Comparison of ENCODE assay signal across 8 cellular contexts in genomic region chr12:57738661-57739237, GRCh38. TPM values are rescaled to one million over a fixed set of nuclear protein-coding genes. Genes with fewer than 3 reads are reported as not detected.
A peak's percentile ranks its signal among the peaks of the same experiment; 100 is the strongest.
DNase-seq lines count a peak whose midpoint lies in the region; ATAC-seq and TF ChIP-seq lines count a peak whose summit lies in the region.

TSS of gene AGAP2 (minus strand) at chr12:57738742. CDS start at chr12:57738246, 496 bp downstream.

- H3K9me2 ChIP-seq in SK-N-SH: no peaks in the 10 kb centered on the region

- DNase-seq in NCI-H2081 (lab: John Stamatoyannopoulos, UW) (peak; percentile 25 to 47), NCI-H2081 treated with DMSO at 0.1 percent for 48 hours (lab: John Stamatoyannopoulos, UW) (no peak), SK-N-SH (peak; percentile 91), left lobe of liver (ENCODE audit: low spot score) (no peak), RWPE1 (ENCODE audit: low spot score) (no peak)

- POLR2A ChIA-PET in SK-N-SH (lab: Yijun Ruan, JAX) (no interaction called here), RWPE1 (lab: Yijun Ruan, JAX; ENCODE audit: low non-redundant PET) (no interaction called here)

- TF ChIP-seq EP300 in SK-N-SH (IDR thresholded peaks at IDR 0.05; ENCODE audit: borderline replicate concordance in 1 of 2, low read depth in 1 of 2, low read length in 1 of 2) (no peak), gastroesophageal sphincter (IDR thresholded peaks at IDR 0.05) (no peak)

- H4K20me1 ChIP-seq in SK-N-SH (ENCODE audit: insufficient read depth): no peaks in the 10 kb centered on the region

- H3K9ac ChIP-seq in SK-N-SH: peak within 1 kb of the TSS; percentile 55

- H3F3A ChIP-seq in SK-N-SH (replicated peaks; ENCODE audit: insufficient read depth): peaks cover 17% of the 10 kb centered on the region

- H3K4me1 ChIP-seq in SK-N-SH (ENCODE audit: control insufficient read depth in 1 of 2, insufficient read depth in 2 of 2, low read depth in 1 of 2, low read length in 1 of 2): peaks cover 0 to 29% of the 10 kb centered on the region in 2 experiments; a peak in 2 of 4 replicates
- H3K4me1 ChIP-seq in gastroesophageal sphincter: peaks cover 4 to 39% (median 31%) of the 10 kb centered on the region in 3 donors

- H3K79me2 ChIP-seq in SK-N-SH (ENCODE audit: insufficient read depth): no peaks in the 10 kb centered on the region

- peak within 1 kb of the TSS; percentile 63; the same call in 1 of the 2 replicates for H2AFZ ChIP-seq in SK-N-SH (ENCODE audit: low read depth)

- H3K27ac ChIP-seq in SK-N-SH (ENCODE audit: low read depth in 2 of 2, low read length in 1 of 2) (peak within 1 kb of the TSS in 1 of 2 experiments; percentile 78; a peak in 2 of 4 replicates), gastroesophageal sphincter (peak within 1 kb of the TSS in 1 of 4 donors; percentile 38), skin epidermis (peak within 1 kb of the TSS in 3 of 21 experiments; percentile 20 to 55 (median 21)), RWPE1 (no peak within 1 kb of the TSS)

- TF ChIP-seq RAD21 in SK-N-SH (IDR thresholded peaks at IDR 0.05; ENCODE audit: low read length): no peak

- ATAC-seq in gastroesophageal sphincter (no peak), HG02588 (IDR thresholded peaks at IDR 0.05; ENCODE audit: unreplicated experiment) (no peak), left lobe of liver (no peak)

- no peaks in the 10 kb centered on the region for H3K27me3 ChIP-seq in SK-N-SH (ENCODE audit: insufficient read depth)
- peaks cover 83% of the 10 kb centered on the region for H3K27me3 ChIP-seq in gastroesophageal sphincter

- H3K4me3 ChIP-seq in SK-N-SH (ENCODE audit: low read depth in 2 of 2, low read length in 1 of 2) (peak within 1 kb of the TSS; percentile 63 to 68), gastroesophageal sphincter (peak within 1 kb of the TSS; percentile 3 to 50), skin epidermis (peak within 1 kb of the TSS in 5 of 7 experiments; percentile 13 to 37 (median 25))

- H3K36me3 ChIP-seq in SK-N-SH (replicated peaks in 1 of 2; ENCODE audit: control insufficient read depth in 1 of 2, insufficient read depth in 2 of 2, low read length in 1 of 2) (peaks cover 0 to 2% of the 10 kb centered on the region in 2 experiments), gastroesophageal sphincter (no peaks in the 10 kb centered on the region)

- TF ChIP-seq CTCF in SK-N-SH (IDR thresholded peaks at IDR 0.05) (no peak), gastroesophageal sphincter (IDR thresholded peaks at IDR 0.05) (no peak), RWPE1 (conservative IDR thresholded peaks at IDR 0.05; ENCODE audit: low read depth) (no peak)

- peak within 1 kb of the TSS; percentile 87 for H3K4me2 ChIP-seq in SK-N-SH

- CTCF ChIA-PET in SK-N-SH (lab: Yijun Ruan, JAX): interaction anchor here (0.8 to 7.1 kb wide), 7 partner anchors 12 to 156 kb away, joined by 3 to 133 read pairs (median 5); partner anchors contain the start of gene B4GALNT1
- CTCF ChIA-PET in RWPE1 (lab: Yijun Ruan, JAX): interaction anchor here (0.6 to 4.3 kb wide), 3 partner anchors 12 to 160 kb away, joined by 3 to 31 read pairs (median 3); no protein-coding TSS in a partner anchor

- H3K9me3 ChIP-seq in SK-N-SH (no peaks in the 10 kb centered on the region), gastroesophageal sphincter (no peaks in the 10 kb centered on the region)

- TF ChIP-seq POLR2A in gastroesophageal sphincter (IDR thresholded peaks at IDR 0.05): no peak

- WGBS in SK-N-SH (ENCODE audit: low lambda C conversion rate): 3% methylated on average over 34 of the region's 36 CpGs
- WGBS in gastroesophageal sphincter (ENCODE audit: low coverage in 1 of 2), 2 donors: 0 to 4% methylated on average over 4 to 21 of the region's 36 CpGs

TF ChIP-seq in SK-N-SH, 30 proteins besides CTCF, POLR2A, EP300 and RAD21 (continues in another document):
- peak; percentile 69; the same call in 1 of the 2 replicates for TF ChIP-seq YY1 (IDR thresholded peaks at IDR 0.05; ENCODE audit: low read depth)
- TF ChIP-seq EZH2phosphoT487 (IDR thresholded peaks at IDR 0.05; ENCODE audit: borderline replicate concordance, low read depth): no peak
- TF ChIP-seq JUND (IDR thresholded peaks at IDR 0.05): peak; percentile 91
- no peak for TF ChIP-seq NFIC (IDR thresholded peaks at IDR 0.05; ENCODE audit: borderline replicate concordance)
- peak; percentile 16; the same call in 1 of the 2 replicates for TF ChIP-seq TAF1 (IDR thresholded peaks at IDR 0.05; ENCODE audit: borderline replicate concordance, low read depth, low read length)
- TF ChIP-seq REST (IDR thresholded peaks at IDR 0.05; ENCODE audit: low read depth, low read length): no peak
- no peak for TF ChIP-seq GATA2 (CRISPR knock-in tag; IDR thresholded peaks at IDR 0.05)
- TF ChIP-seq TCF12 (IDR thresholded peaks at IDR 0.05): no peak
- no peak for TF ChIP-seq FOXM1 (IDR thresholded peaks at IDR 0.05; ENCODE audit: low read depth)
- TF ChIP-seq TEAD4 (IDR thresholded peaks at IDR 0.05; ENCODE audit: borderline replicate concordance, insufficient read depth): no peak
- TF ChIP-seq PBX3 (IDR thresholded peaks at IDR 0.05): no peak
- TF ChIP-seq MEF2A (IDR thresholded peaks at IDR 0.05; ENCODE audit: borderline replicate concordance, low read depth): no peak
- TF ChIP-seq RXRA (IDR thresholded peaks at IDR 0.05; ENCODE audit: borderline replicate concordance, low read depth): no peak
- peak; percentile 81 for TF ChIP-seq RFX5 (IDR thresholded peaks at IDR 0.05; ENCODE audit: low read length)
- TF ChIP-seq ELF1 (IDR thresholded peaks at IDR 0.05): no peak
- TF ChIP-seq MAX (IDR thresholded peaks at IDR 0.05; ENCODE audit: low read depth): no peak
- TF ChIP-seq IRF3 (IDR thresholded peaks at IDR 0.05; ENCODE audit: low read depth, low read length): no peak
- TF ChIP-seq NRF1 (IDR thresholded peaks at IDR 0.05; ENCODE audit: low read depth, low read length): no peak
- TF ChIP-seq FOXJ3 (CRISPR knock-in tag; IDR thresholded peaks at IDR 0.05): no peak

RNA-seq across cellular contexts. Expression of gene AGAP2, which starts in this region (rescaled TPM):
- polyA plus RNA-seq in SK-N-SH (2012; rRNA removed): 3.9 and 5.2 TPM in 2 replicates
- 1.7 and 2.9 TPM in 2 replicates for polyA plus RNA-seq in SK-N-SH (2012; cell fraction: cytosol; rRNA removed)
- 19.2 and 24.6 TPM in 2 replicates for polyA plus RNA-seq in SK-N-SH (2012; cell fraction: nucleus; rRNA removed)
- 1 to 10 TPM; 1.6 to 4.2 (median 3.3) TPM for total RNA-seq in gastroesophageal sphincter
- total RNA-seq in left lobe of liver: 0.83 TPM

Comparison
In these comparisons a context has a peak if more than half of its experiments do, and no peak if none do; other contexts are left out.
1. DNase-seq: peak in NCI-H2081 (2 of 2) and SK-N-SH (single experiment); none in NCI-H2081 treated with DMSO at 0.1 percent for 48 hours (single experiment), left lobe of liver (single experiment) and RWPE1 (single experiment).
2. Peak in every context shown above with its lines, with median percentiles within 50 percentile points of each other: H3K4me3 ChIP-seq.